Comparison of ENCODE assay signal across 9 cellular contexts in genomic region chr19:52637718-52638585, GRCh38. TPM values are rescaled to one million over a fixed set of nuclear protein-coding genes. Genes with fewer than 3 reads are reported as not detected.
A peak's percentile ranks its signal among the peaks of the same experiment; 100 is the strongest.
DNase-seq lines count a peak whose midpoint lies in the region; ATAC-seq, FAIRE-seq and TF ChIP-seq lines count a peak whose summit lies in the region.
"Had no signal": no experiment of that assay in that cellular context is flagged by ENCODE, and none has a peak within 500 bp of the region (broad histone marks: within the 10 kb centered on the region; RNA-seq: fewer than 3 reads in every experiment).

Gene ZNF83 (minus strand): TSS chr19:52638355.

- peaks cover 7 to 12% of the 10 kb centered on the region in 2 donors for H3K4me1 ChIP-seq in kidney (ENCODE audit: control insufficient read depth in 1 of 2, insufficient read depth in 1 of 2, low read depth in 1 of 2, low read length in 2 of 2)

- intact Hi-C loops in kidney (cut with DNase I): no loop called here

- peak; percentile 11 for DNase-seq in SIG-M5 treated with dmso at 0.1 percent for 504 hours (lab: John Stamatoyannopoulos, UW; ENCODE audit: unreplicated experiment)
- no peak for DNase-seq in SIG-M5 (lab: John Stamatoyannopoulos, UW)
- peak; percentile 91 for DNase-seq in NCI-H226
- peak; percentile 90 for DNase-seq in activated CD4-positive, CD25-positive, alpha-beta regulatory T cell treated with anti-CD3 and anti-CD28 coated beads, Interleukin-2, amount 50 U/mL, for 72 hours
- DNase-seq in cerebellar nuclear complex (lab: John Stamatoyannopoulos, UW): peak; percentile 27 to 58
- peak; percentile 99 for DNase-seq in kidney
- DNase-seq in stimulated activated CD4-positive, alpha-beta T cell treated with anti-CD3 and anti-CD28 coated beads, Interleukin-15, amount 100 ng/mL, for 1 hour (ENCODE audit: low read depth in 1 of 2, low spot score in 1 of 2): peak; percentile 82 to 89

- H3K27ac ChIP-seq in kidney (ENCODE audit: low read depth in 2 of 2, low read length in 2 of 2): peak within 1 kb of the TSS; percentile 90 to 95

- H3K9me3 ChIP-seq in kidney (ENCODE audit: control insufficient read depth in 1 of 2, low read length in 2 of 2): no peaks in the 10 kb centered on the region

- ATAC-seq in HG03103 (IDR thresholded peaks at IDR 0.05; ENCODE audit: low read depth, unreplicated experiment): peak; percentile 72

- H3K36me3 ChIP-seq in kidney (ENCODE audit: control insufficient read depth in 1 of 2, insufficient read depth in 2 of 2, low read length in 2 of 2): no peaks in the 10 kb centered on the region

- no peak for TF ChIP-seq CTCF in kidney (IDR thresholded peaks at IDR 0.05; ENCODE audit: borderline replicate concordance, extremely low read depth, insufficient read depth)

- no peak for FAIRE-seq in kidney (lab: Jason Lieb, UNC)
- FAIRE-seq: A204.1 had no signal

- peak within 1 kb of the TSS; percentile 85 to 86 for H3K9ac ChIP-seq in kidney (ENCODE audit: low read length in 2 of 2)

- peak within 1 kb of the TSS; percentile 92 to 93 for H3K4me3 ChIP-seq in kidney (ENCODE audit: low read length in 2 of 2)

RNA-seq across cellular contexts. Expression of gene ZNF83, which starts in this region (rescaled TPM):
- total RNA-seq in kidney: 90.4 TPM
- 51.8 TPM for polyA plus RNA-seq in kidney (ENCODE audit: insufficient read depth, low read depth, low replicate concordance)
